1 cellular context compared by ENCODE assay signal in the genomic region with DNA sequence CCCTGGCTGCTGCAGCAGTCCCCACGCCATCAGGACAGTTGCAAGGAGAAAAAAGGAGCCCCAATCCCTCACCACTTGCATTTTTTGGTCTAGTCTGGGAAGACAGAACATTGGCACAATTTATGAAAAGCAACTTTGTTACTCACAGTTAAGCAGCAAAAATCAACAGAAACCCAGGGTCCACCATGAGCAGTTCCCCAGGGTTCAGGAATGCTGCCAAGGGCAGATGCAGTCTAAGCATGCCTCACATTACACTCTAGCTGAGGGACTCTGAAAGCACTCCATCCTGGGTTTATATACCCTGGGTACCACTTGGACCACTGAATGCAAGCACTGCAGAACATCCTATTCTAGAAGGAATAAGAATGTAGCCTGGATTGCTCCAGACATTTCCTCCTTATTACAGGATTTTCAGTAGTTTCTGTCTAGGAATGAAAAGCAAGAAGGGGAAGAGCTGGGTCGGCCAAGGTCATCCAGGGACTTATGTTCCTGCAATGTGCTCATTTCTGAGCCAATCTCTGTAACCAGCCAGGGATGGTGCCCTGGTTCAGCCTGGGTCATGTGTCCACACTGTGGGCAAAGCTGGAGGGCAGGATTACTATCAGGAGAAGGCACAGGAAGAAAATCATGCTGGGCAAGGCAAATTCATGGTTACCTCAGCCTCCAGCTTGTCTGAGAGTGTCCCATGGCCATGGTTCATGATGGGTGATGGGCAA.
TF ChIP-seq lines count a peak whose summit lies in the region.

No MANE protein-coding gene starts in this region.

TF ChIP-seq in GM23338, 12 proteins besides CTCF, POLR2A, EP300 and RAD21 (continued from another document):
- TF ChIP-seq, protein P1, sequence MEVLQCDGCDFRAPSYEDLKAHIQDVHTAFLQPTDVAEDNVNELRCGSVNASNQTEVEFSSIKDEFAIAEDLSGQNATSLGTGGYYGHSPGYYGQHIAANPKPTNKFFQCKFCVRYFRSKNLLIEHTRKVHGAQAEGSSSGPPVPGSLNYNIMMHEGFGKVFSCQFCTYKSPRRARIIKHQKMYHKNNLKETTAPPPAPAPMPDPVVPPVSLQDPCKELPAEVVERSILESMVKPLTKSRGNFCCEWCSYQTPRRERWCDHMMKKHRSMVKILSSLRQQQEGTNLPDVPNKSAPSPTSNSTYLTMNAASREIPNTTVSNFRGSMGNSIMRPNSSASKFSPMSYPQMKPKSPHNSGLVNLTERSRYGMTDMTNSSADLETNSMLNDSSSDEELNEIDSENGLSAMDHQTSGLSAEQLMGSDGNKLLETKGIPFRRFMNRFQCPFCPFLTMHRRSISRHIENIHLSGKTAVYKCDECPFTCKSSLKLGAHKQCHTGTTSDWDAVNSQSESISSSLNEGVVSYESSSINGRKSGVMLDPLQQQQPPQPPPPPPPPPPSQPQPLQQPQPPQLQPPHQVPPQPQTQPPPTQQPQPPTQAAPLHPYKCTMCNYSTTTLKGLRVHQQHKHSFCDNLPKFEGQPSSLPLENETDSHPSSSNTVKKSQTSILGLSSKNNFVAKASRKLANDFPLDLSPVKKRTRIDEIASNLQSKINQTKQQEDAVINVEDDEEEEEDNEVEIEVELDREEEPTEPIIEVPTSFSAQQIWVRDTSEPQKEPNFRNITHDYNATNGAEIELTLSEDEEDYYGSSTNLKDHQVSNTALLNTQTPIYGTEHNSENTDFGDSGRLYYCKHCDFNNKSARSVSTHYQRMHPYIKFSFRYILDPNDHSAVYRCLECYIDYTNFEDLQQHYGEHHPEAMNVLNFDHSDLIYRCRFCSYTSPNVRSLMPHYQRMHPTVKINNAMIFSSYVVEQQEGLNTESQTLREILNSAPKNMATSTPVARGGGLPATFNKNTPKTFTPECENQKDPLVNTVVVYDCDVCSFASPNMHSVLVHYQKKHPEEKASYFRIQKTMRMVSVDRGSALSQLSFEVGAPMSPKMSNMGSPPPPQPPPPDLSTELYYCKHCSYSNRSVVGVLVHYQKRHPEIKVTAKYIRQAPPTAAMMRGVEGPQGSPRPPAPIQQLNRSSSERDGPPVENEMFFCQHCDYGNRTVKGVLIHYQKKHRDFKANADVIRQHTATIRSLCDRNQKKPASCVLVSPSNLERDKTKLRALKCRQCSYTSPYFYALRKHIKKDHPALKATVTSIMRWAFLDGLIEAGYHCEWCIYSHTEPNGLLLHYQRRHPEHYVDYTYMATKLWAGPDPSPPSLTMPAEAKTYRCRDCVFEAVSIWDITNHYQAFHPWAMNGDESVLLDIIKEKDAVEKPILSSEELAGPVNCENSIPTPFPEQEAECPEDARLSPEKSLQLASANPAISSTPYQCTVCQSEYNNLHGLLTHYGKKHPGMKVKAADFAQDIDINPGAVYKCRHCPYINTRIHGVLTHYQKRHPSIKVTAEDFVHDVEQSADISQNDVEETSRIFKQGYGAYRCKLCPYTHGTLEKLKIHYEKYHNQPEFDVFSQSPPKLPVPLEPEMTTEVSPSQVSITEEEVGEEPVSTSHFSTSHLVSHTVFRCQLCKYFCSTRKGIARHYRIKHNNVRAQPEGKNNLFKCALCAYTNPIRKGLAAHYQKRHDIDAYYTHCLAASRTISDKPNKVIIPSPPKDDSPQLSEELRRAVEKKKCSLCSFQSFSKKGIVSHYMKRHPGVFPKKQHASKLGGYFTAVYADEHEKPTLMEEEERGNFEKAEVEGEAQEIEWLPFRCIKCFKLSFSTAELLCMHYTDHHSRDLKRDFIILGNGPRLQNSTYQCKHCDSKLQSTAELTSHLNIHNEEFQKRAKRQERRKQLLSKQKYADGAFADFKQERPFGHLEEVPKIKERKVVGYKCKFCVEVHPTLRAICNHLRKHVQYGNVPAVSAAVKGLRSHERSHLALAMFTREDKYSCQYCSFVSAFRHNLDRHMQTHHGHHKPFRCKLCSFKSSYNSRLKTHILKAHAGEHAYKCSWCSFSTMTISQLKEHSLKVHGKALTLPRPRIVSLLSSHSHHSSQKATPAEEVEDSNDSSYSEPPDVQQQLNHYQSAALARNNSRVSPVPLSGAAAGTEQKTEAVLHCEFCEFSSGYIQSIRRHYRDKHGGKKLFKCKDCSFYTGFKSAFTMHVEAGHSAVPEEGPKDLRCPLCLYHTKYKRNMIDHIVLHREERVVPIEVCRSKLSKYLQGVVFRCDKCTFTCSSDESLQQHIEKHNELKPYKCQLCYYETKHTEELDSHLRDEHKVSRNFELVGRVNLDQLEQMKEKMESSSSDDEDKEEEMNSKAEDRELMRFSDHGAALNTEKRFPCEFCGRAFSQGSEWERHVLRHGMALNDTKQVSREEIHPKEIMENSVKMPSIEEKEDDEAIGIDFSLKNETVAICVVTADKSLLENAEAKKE (CRISPR knock-in tag; IDR thresholded peaks at IDR 0.05): no peak
- no peak for TF ChIP-seq POLR2AphosphoS5 (IDR thresholded peaks at IDR 0.05; ENCODE audit: low read depth)
- TF ChIP-seq EZH2 (IDR thresholded peaks at IDR 0.05; ENCODE audit: low read depth, unreplicated experiment): no peak
- no peak for TF ChIP-seq ZNF114 (CRISPR knock-in tag; IDR thresholded peaks at IDR 0.05)
- no peak for TF ChIP-seq STAT1 (IDR thresholded peaks at IDR 0.05; ENCODE audit: unreplicated experiment)
- TF ChIP-seq REST (IDR thresholded peaks at IDR 0.05; ENCODE audit: unreplicated experiment): no peak
- TF ChIP-seq ETS1 (IDR thresholded peaks at IDR 0.05): no peak
